In genomic region chr19:12880551-12881171, GRCh38 we compare ENCODE assay signal across 8 cellular contexts. TPM values are rescaled to one million over a fixed set of nuclear protein-coding genes. Genes with fewer than 3 reads are reported as not detected.
DNase-seq lines count a peak whose midpoint lies in the region; TF ChIP-seq lines count a peak whose summit lies in the region.

No MANE protein-coding gene starts in this region.

- no peak overlapping the region for H2BK120ac ChIP-seq in mesendoderm (ENCODE audit: low read depth, low read length)

- no peak overlapping the region for H2AK5ac ChIP-seq in mesendoderm (ENCODE audit: low read length)

- DNase-seq in H7 (peak; percentile 85), Peyer's patch (peak in 2 of 3 donors; percentile 35 to 64), mesendoderm (peak; percentile 41), vagina (ENCODE audit: extremely low spot score in 2 of 2) (no peak), T1000 (lab: John Stamatoyannopoulos, UW) (no peak), LoVo (ENCODE audit: low spot score) (no peak)
- DNase-seq in effector memory CD4-positive, alpha-beta T cell: no peak

- no peak overlapping the region for H2BK15ac ChIP-seq in mesendoderm (replicated peaks; ENCODE audit: low read depth)

- H3K4me3 ChIP-seq in H7 (ENCODE audit: insufficient read depth, low read depth, low read length) (peak overlapping the region; percentile 80), Peyer's patch (peak overlapping the region; percentile 69 to 76 (median 75)), mesendoderm (ENCODE audit: low read length) (peak overlapping the region; percentile 75), vagina (peak overlapping the region; percentile 79)
- H3K4me3 ChIP-seq in effector memory CD4-positive, alpha-beta T cell (ENCODE audit: insufficient read depth, low read depth, low read length, poor library complexity, severe bottlenecking): peak overlapping the region; percentile 67

- no peak overlapping the region for H2BK5ac ChIP-seq in mesendoderm (ENCODE audit: low read length)

- no peak overlapping the region for H4K5ac ChIP-seq in mesendoderm (ENCODE audit: low read length)

- H3K18ac ChIP-seq in mesendoderm (ENCODE audit: low read length): peak overlapping the region; percentile 65

- no peak for TF ChIP-seq POLR2A in Peyer's patch (IDR thresholded peaks at IDR 0.05)
- TF ChIP-seq POLR2A in vagina (IDR thresholded peaks at IDR 0.05): no peak

- H3K56ac ChIP-seq in mesendoderm (ENCODE audit: low read length): peak overlapping the region; percentile 91

- H3K36me3 ChIP-seq in ES-I3 (ENCODE audit: insufficient read depth, low read length): no peaks in the 10 kb centered on the region
- peaks cover 3% of the 10 kb centered on the region for H3K36me3 ChIP-seq in H7 (replicated peaks; ENCODE audit: control insufficient read depth, insufficient read depth, low read length)
- peaks cover 0 to 22% (median 0%) of the 10 kb centered on the region in 3 donors for H3K36me3 ChIP-seq in Peyer's patch
- peaks cover 23% of the 10 kb centered on the region for H3K36me3 ChIP-seq in effector memory CD4-positive, alpha-beta T cell (ENCODE audit: control insufficient read depth, insufficient read depth, low read length)
- no peaks in the 10 kb centered on the region for H3K36me3 ChIP-seq in mesendoderm (ENCODE audit: control insufficient read depth, insufficient read depth, low read length)
- H3K36me3 ChIP-seq in vagina: peaks cover 0 to 27% of the 10 kb centered on the region in 2 donors

- H3K79me1 ChIP-seq in mesendoderm (ENCODE audit: low read length): no peaks in the 10 kb centered on the region

- TF ChIP-seq CTCF in Peyer's patch (IDR thresholded peaks at IDR 0.05) (no peak), vagina (IDR thresholded peaks at IDR 0.05) (no peak)

- H3K9me3 ChIP-seq in ES-I3 (ENCODE audit: control insufficient read depth, insufficient read depth, low read length): peaks cover 4% of the 10 kb centered on the region; the same call in 1 of the 2 replicates
- H3K9me3 ChIP-seq in Peyer's patch: peaks cover 0 to 8% (median 0%) of the 10 kb centered on the region in 4 donors
- H3K9me3 ChIP-seq in effector memory CD4-positive, alpha-beta T cell (ENCODE audit: control insufficient read depth, low read length): peaks cover 3% of the 10 kb centered on the region
- H3K9me3 ChIP-seq in vagina: peaks cover 8% of the 10 kb centered on the region

- H3K4me1 ChIP-seq in ES-I3 (ENCODE audit: insufficient read depth, low read length): no peaks in the 10 kb centered on the region
- peaks cover 0 to 19% (median 9%) of the 10 kb centered on the region in 4 donors for H3K4me1 ChIP-seq in Peyer's patch
- peaks cover 14% of the 10 kb centered on the region for H3K4me1 ChIP-seq in effector memory CD4-positive, alpha-beta T cell (ENCODE audit: control insufficient read depth, insufficient read depth, low read length, poor library complexity, severe bottlenecking)
- no peaks in the 10 kb centered on the region for H3K4me1 ChIP-seq in mesendoderm (ENCODE audit: control insufficient read depth, low read depth, low read length)
- peaks cover 20% of the 10 kb centered on the region for H3K4me1 ChIP-seq in vagina

- intact Hi-C loops in vagina (cut with DNase I): no loop called here

- WGBS in mesendoderm (ENCODE audit: extremely low coverage, insufficient coverage, low lambda C conversion rate): no CpG with 5 or more reads among the region's 29 CpGs

- H3K23ac ChIP-seq in mesendoderm (ENCODE audit: low read length): no peak overlapping the region

- H3K4ac ChIP-seq in mesendoderm (ENCODE audit: low read depth, low read length): no peak overlapping the region

- peak overlapping the region; percentile 80 to 85 (median 84) for H3K27ac ChIP-seq in Peyer's patch
- peak overlapping the region; percentile 56 for H3K27ac ChIP-seq in effector memory CD4-positive, alpha-beta T cell (ENCODE audit: insufficient read depth, low read length, poor library complexity, severe bottlenecking)
- H3K27ac ChIP-seq in mesendoderm (ENCODE audit: low read depth, low read length): no peak overlapping the region
- H3K27ac ChIP-seq in vagina: peak overlapping the region; percentile 86

- H3K4me2 ChIP-seq in mesendoderm (ENCODE audit: low read length): peak overlapping the region; percentile 93

- H4K8ac ChIP-seq in mesendoderm (ENCODE audit: low read depth, low read length): no peak overlapping the region

- H3K9ac ChIP-seq in ES-I3 (ENCODE audit: low read depth, low read length): peak overlapping the region; percentile 74
- peak overlapping the region; percentile 77 for H3K9ac ChIP-seq in mesendoderm (ENCODE audit: low read length)

- no peaks in the 10 kb centered on the region for H3K79me2 ChIP-seq in mesendoderm (ENCODE audit: control insufficient read depth, insufficient read depth, low read length)

- H3K27me3 ChIP-seq in H7 (ENCODE audit: control insufficient read depth, insufficient read depth, low read length) (peaks cover 38% of the 10 kb centered on the region), Peyer's patch (peaks cover 0 to 7% of the 10 kb centered on the region in 2 donors), mesendoderm (ENCODE audit: insufficient read depth, low read length, poor library complexity) (peaks cover 2% of the 10 kb centered on the region), vagina (no peaks in the 10 kb centered on the region)
- no peaks in the 10 kb centered on the region for H3K27me3 ChIP-seq in effector memory CD4-positive, alpha-beta T cell (replicated peaks; ENCODE audit: control insufficient read depth, insufficient read depth, low read length, poor library complexity, severe bottlenecking)

RNA-seq across cellular contexts. Expression of gene DNASE2, which starts 0.6 kb away (rescaled TPM):
- total RNA-seq in H7 (2014; rRNA removed; shearing (Covaris generic)): 15.3 and 16.8 TPM in 2 replicates
- total RNA-seq in Peyer's patch (10 to 100 TPM in 1 of 4 donors, 1 to 10 TPM in 3; 8.9 to 16.5 (median 9.4) TPM), vagina (23.6 TPM)
- polyA plus RNA-seq in mesendoderm (2013, experiment 1 of 2): 11.3 TPM
- 11.9 TPM for polyA plus RNA-seq in mesendoderm (2013, experiment 2 of 2)

RNA-seq across cellular contexts. Expression of gene KLF1, which starts 6.3 kb away (rescaled TPM):
- total RNA-seq in H7 (2014; rRNA removed; shearing (Covaris generic)): 0.37 and 0.76 TPM in 2 replicates
- not detected for total RNA-seq in Peyer's patch
- polyA plus RNA-seq in mesendoderm (2013, experiment 1 of 2): 0.21 TPM
- polyA plus RNA-seq in mesendoderm (2013, experiment 2 of 2): 0.32 TPM
- not detected for total RNA-seq in vagina

RNA-seq across cellular contexts. Expression of gene GCDH, which starts 10.3 kb away (rescaled TPM):
- 42.3 and 59.4 TPM in 2 replicates for total RNA-seq in H7 (2014; rRNA removed; shearing (Covaris generic))
- total RNA-seq in Peyer's patch (10 to 100 TPM; 25.2 to 44.4 (median 32.4) TPM), vagina (23.6 TPM)
- polyA plus RNA-seq in mesendoderm (2013, experiment 1 of 2): 20.4 TPM
- 18.8 TPM for polyA plus RNA-seq in mesendoderm (2013, experiment 2 of 2)

RNA-seq across cellular contexts. Expression of gene SYCE2, which starts 38.4 kb away (rescaled TPM):
- total RNA-seq in H7 (2014; rRNA removed; shearing (Covaris generic)): 0.24 and 2.0 TPM in 2 replicates
- total RNA-seq in Peyer's patch (not detected), vagina (not detected)
- 0.49 TPM for polyA plus RNA-seq in mesendoderm (2013, experiment 1 of 2)
- polyA plus RNA-seq in mesendoderm (2013, experiment 2 of 2): 0.46 TPM

RNA-seq across cellular contexts. Expression of gene MAST1, which starts 42.3 kb away (rescaled TPM):
- total RNA-seq in H7 (2014; rRNA removed; shearing (Covaris generic)): 5.5 and 7.0 TPM in 2 replicates
- under 1 TPM in 1 of 4 donors, not detected in 3; 0.27 TPM for total RNA-seq in Peyer's patch
- 4.0 TPM for polyA plus RNA-seq in mesendoderm (2013, experiment 1 of 2)
- polyA plus RNA-seq in mesendoderm (2013, experiment 2 of 2): 4.6 TPM
- 1.2 TPM for total RNA-seq in vagina

Comparison
In these comparisons a context has a peak if more than half of its experiments do, and no peak if none do; other contexts are left out.
1. DNase-seq: peak in H7 (single experiment), Peyer's patch (2 of 3) and mesendoderm (single experiment); none in effector memory CD4-positive, alpha-beta T cell (0 of 3), vagina (0 of 2), T1000 (single experiment) and LoVo (single experiment).
2. Peak in every context shown above with its lines, with median percentiles within 50 percentile points of each other: H3K4me3 ChIP-seq.